ENCODE assay signal across 9 cellular contexts in genomic region chr1:91617242-91617837, GRCh38.
A peak's percentile ranks its signal among the peaks of the same experiment; 100 is the strongest.
DNase-seq lines count a peak whose midpoint lies in the region; ATAC-seq, FAIRE-seq and TF ChIP-seq lines count a peak whose summit lies in the region.
"Had no signal": no experiment of that assay in that cellular context is flagged by ENCODE, and none has a peak within 500 bp of the region (broad histone marks: within the 10 kb centered on the region; RNA-seq: fewer than 3 reads in every experiment).

No MANE protein-coding gene starts in this region.

- CTCF ChIA-PET in endothelial cell of umbilical vein (lab: Charles Lee): no interaction called here
- CTCF ChIA-PET in activated CD8-positive, alpha-beta memory T cell treated with anti-CD3 and anti-CD28 coated beads, Interleukin-2, amount 10 ng/mL, durations not matched to agents 7 days and 5 days (lab: Charles Lee): no interaction called here

- H3K9me3 Mint-ChIP-seq in activated CD8-positive, alpha-beta memory T cell treated with anti-CD3 and anti-CD28 coated beads, Interleukin-2, amount 10 ng/mL, durations not matched to agents 7 days and 5 days (ENCODE audit: low read depth): no peaks in the 10 kb centered on the region

- H3K36me3 Mint-ChIP-seq in activated CD8-positive, alpha-beta memory T cell treated with anti-CD3 and anti-CD28 coated beads, Interleukin-2, amount 10 ng/mL, durations not matched to agents 7 days and 5 days: no peaks in the 10 kb centered on the region

- H3K27me3 ChIP-seq in endothelial cell of umbilical vein (ENCODE audit: control insufficient read depth in 2 of 2, insufficient read depth in 2 of 2, low read length in 2 of 2): peaks cover 3 to 10% of the 10 kb centered on the region in 2 experiments

- peak; percentile 57 for DNase-seq in DMS 273 (lab: John Stamatoyannopoulos, UW; ENCODE audit: unreplicated experiment)
- DNase-seq in DMS 273 treated with DMSO at 0.1 percent for 48 hours (lab: John Stamatoyannopoulos, UW): no peak
- DNase-seq in NCI-H2107 treated with DMSO at 0.1 percent for 48 hours (lab: John Stamatoyannopoulos, UW; ENCODE audit: unreplicated experiment): peak; percentile 79
- DNase-seq in endothelial cell of umbilical vein (ENCODE audit: low read depth, low spot score): no peak
- DNase-seq in renal cortical epithelial cell (ENCODE audit: low read depth): peak; percentile 9
- DNase-seq in activated CD8-positive, alpha-beta memory T cell treated with anti-CD3 and anti-CD28 coated beads, Interleukin-2, amount 10 ng/mL, durations not matched to agents 7 days and 5 days: no peak
- no peak for DNase-seq in Kasumi-1 (lab: John Stamatoyannopoulos, UW)
- DNase-seq in NOMO-1 treated with DMSO at 0.1 percent for 48 hours (lab: John Stamatoyannopoulos, UW; ENCODE audit: unreplicated experiment): no peak
- DNase-seq: 8988T had no signal

- no peaks in the 10 kb centered on the region for H4K20me1 ChIP-seq in endothelial cell of umbilical vein (replicated peaks; ENCODE audit: control insufficient read depth, extremely low read depth, insufficient read depth, low read length)

- H3K4me1 ChIP-seq in endothelial cell of umbilical vein (ENCODE audit: control insufficient read depth, extremely low read depth, insufficient read depth, low read length): no peaks in the 10 kb centered on the region

- H3K36me3 ChIP-seq in endothelial cell of umbilical vein (ENCODE audit: control insufficient read depth in 2 of 2, extremely low read depth in 1 of 2, insufficient read depth in 2 of 2, low read length in 2 of 2): no peaks in the 10 kb centered on the region

- peak in 1 of 2 donors; percentile 7 for TF ChIP-seq CTCF in endothelial cell of umbilical vein (IDR thresholded peaks at IDR 0.05; ENCODE audit: extremely low read depth in 1 of 2, insufficient read depth in 1 of 2, low read depth in 1 of 2, low read length in 2 of 2)

- no peak overlapping the region for H3K4me2 ChIP-seq in endothelial cell of umbilical vein (ENCODE audit: insufficient read depth, low read length)

- peak; percentile 4 for FAIRE-seq in endothelial cell of umbilical vein (lab: Jason Lieb, UNC)

- TF ChIP-seq POLR2A in endothelial cell of umbilical vein (IDR thresholded peaks at IDR 0.05; ENCODE audit: low read depth, low read length): no peak

- H3K27me3 Mint-ChIP-seq in activated CD8-positive, alpha-beta memory T cell treated with anti-CD3 and anti-CD28 coated beads, Interleukin-2, amount 10 ng/mL, durations not matched to agents 7 days and 5 days: peaks cover 4% of the 10 kb centered on the region

- no peak overlapping the region for H3K27ac Mint-ChIP-seq in activated CD8-positive, alpha-beta memory T cell treated with anti-CD3 and anti-CD28 coated beads, Interleukin-2, amount 10 ng/mL, durations not matched to agents 7 days and 5 days

- no peaks in the 10 kb centered on the region for H3K9me1 ChIP-seq in endothelial cell of umbilical vein (replicated peaks; ENCODE audit: control insufficient read depth, extremely low read depth, insufficient read depth, low read length)

- no peak overlapping the region for H3K27ac ChIP-seq in endothelial cell of umbilical vein (ENCODE audit: insufficient read depth, low read depth, low read length)

- no peak overlapping the region for H2AFZ ChIP-seq in endothelial cell of umbilical vein (ENCODE audit: low read depth, low read length)

- H3K4me3 ChIP-seq in endothelial cell of umbilical vein (replicated peaks in 1 of 3; ENCODE audit: insufficient read depth in 1 of 3, low read depth in 1 of 3, low read length in 3 of 3): no peak overlapping the region

- no peak overlapping the region for H3K9ac ChIP-seq in endothelial cell of umbilical vein (replicated peaks; ENCODE audit: extremely low read depth, insufficient read depth, low read length)

- ATAC-seq in activated CD8-positive, alpha-beta memory T cell treated with anti-CD3 and anti-CD28 coated beads, Interleukin-2, amount 10 ng/mL, durations not matched to agents 7 days and 5 days: no peak

- H3K4me1 Mint-ChIP-seq in activated CD8-positive, alpha-beta memory T cell treated with anti-CD3 and anti-CD28 coated beads, Interleukin-2, amount 10 ng/mL, durations not matched to agents 7 days and 5 days: no peaks in the 10 kb centered on the region

- no TSS peak for BruUV-seq in endothelial cell of umbilical vein (replicated peaks; lab: Mats Ljungman, UMichigan)

- no peak overlapping the region for H3K4me3 Mint-ChIP-seq in activated CD8-positive, alpha-beta memory T cell treated with anti-CD3 and anti-CD28 coated beads, Interleukin-2, amount 10 ng/mL, durations not matched to agents 7 days and 5 days

- no peaks in the 10 kb centered on the region for H3K79me2 ChIP-seq in endothelial cell of umbilical vein (ENCODE audit: control insufficient read depth, insufficient read depth, low read length)

- POLR2A ChIA-PET in endothelial cell of umbilical vein (lab: Charles Lee): no interaction called here

- dilution Hi-C loops in endothelial cell of umbilical vein (cut with MboI; ENCODE audit: extremely low pct_ligation_motif_present, low sequenced_read_pairs): no loop called here

- intact Hi-C loops in endothelial cell of umbilical vein (cut with micrococcal nuclease): no loop called here

- H3K9me3 ChIP-seq in endothelial cell of umbilical vein (replicated peaks; ENCODE audit: control insufficient read depth, insufficient read depth, low read length): no peaks in the 10 kb centered on the region

TF ChIP-seq in endothelial cell of umbilical vein, 7 proteins besides CTCF, POLR2A, EP300 and RAD21:
- TF ChIP-seq MYC (IDR thresholded peaks at IDR 0.05; ENCODE audit: low read depth, low read length): no peak
- TF ChIP-seq FOS (IDR thresholded peaks at IDR 0.05; ENCODE audit: borderline replicate concordance, insufficient read depth, low read length): no peak
- TF ChIP-seq EZH2 (IDR thresholded peaks at IDR 0.05; ENCODE audit: borderline replicate concordance, low read depth, low read length, severe bottlenecking): no peak
- no peak for TF ChIP-seq MAX (IDR thresholded peaks at IDR 0.05; ENCODE audit: insufficient read depth, insufficient read length)
- no peak for TF ChIP-seq POLR2AphosphoS5 (IDR thresholded peaks at IDR 0.05; ENCODE audit: insufficient read depth, low read depth, low read length)
- no peak for TF ChIP-seq GATA2 (IDR thresholded peaks at IDR 0.05; ENCODE audit: insufficient read depth, insufficient read length, low read depth, low read length)
- TF ChIP-seq JUN (IDR thresholded peaks at IDR 0.05; ENCODE audit: borderline replicate concordance, insufficient read depth, insufficient read length, low read depth): no peak

Comparison
In these comparisons a context has a peak if more than half of its experiments do, and no peak if none do; other contexts are left out.
1. DNase-seq: peak in DMS 273 (single experiment), NCI-H2107 treated with DMSO at 0.1 percent for 48 hours (single experiment) and renal cortical epithelial cell (single experiment); none in DMS 273 treated with DMSO at 0.1 percent for 48 hours (single experiment), endothelial cell of umbilical vein (single experiment), activated CD8-positive, alpha-beta memory T cell treated with anti-CD3 and anti-CD28 coated beads, Interleukin-2, amount 10 ng/mL, durations not matched to agents 7 days and 5 days (single experiment), Kasumi-1 (0 of 2) and NOMO-1 treated with DMSO at 0.1 percent for 48 hours (single experiment).